In the genomic region with DNA sequence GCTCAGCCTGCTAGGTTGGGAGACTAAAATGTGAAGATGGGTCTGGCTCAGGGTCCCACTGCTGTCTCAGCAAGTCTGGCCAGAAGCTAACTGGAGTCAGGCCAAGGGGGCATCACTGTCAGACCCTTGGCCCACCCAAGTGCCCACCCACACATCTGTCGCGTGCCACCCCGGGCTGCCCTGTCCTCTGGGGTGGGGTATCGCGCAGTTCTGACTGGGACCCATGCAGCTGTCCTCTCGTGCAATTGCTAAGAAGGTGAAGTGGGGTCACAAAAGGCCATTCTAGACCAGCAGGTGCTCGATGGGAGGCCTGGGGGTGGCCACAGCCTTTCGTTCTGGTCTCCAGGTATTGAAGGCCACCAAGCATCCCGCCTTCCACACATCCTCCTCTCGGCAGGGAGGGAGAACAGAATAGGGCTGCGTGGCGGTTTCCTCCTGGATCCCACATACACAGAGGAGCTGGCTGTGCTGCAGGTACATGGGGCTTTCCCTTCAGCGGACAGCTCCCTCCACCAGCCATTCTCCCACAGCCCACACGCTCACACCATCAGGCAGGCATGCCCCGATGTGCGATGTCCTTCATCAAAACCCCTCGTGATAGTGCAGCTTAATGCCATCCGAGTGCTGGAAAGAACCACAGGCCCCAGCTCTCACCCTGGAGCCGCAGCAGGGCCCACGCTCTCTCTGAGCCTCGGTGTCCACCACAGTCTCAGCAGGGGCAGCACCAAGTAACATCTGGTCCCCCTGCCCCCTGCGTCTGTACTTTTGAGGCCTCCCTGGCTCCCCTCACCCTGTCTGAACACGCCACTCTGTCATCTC, we compare ENCODE assay signal across 17 cellular contexts. TPM values are rescaled to one million over a fixed set of nuclear protein-coding genes. Genes with fewer than 3 reads are reported as not detected.
"Had no signal": no experiment of that assay in that cellular context is flagged by ENCODE, and none has a peak within 500 bp of the region (broad histone marks: within the 10 kb centered on the region; RNA-seq: fewer than 3 reads in every experiment).

No MANE protein-coding gene starts in this region.

- H3K27me3 Mint-ChIP-seq: activated naive CD8-positive, alpha-beta T cell treated with anti-CD3 and anti-CD28 coated beads, Interleukin-2, amount 10 ng/mL, durations not matched to agents 7 days and 5 days; dendritic cell treated with granulocyte-macrophage colony-stimulating factor and Interleukin-4, amounts not matched to agents 40 ng/mL and 50 ng/mL, for 4 days had no signal

- H3K4me3 ChIP-seq: heart left ventricle, lung had no signal

- H3K4me1 ChIP-seq: parathyroid adenoma had no signal

- ATAC-seq: heart left ventricle; naive thymus-derived CD8-positive, alpha-beta T cell; stimulated activated naive CD8-positive, alpha-beta T cell treated with anti-CD3 and anti-CD28 coated beads, Interleukin-15, Interleukin-2, amounts not matched to agents 100 U/mL and 50 U/mL, for 24 hours; WTC11 had no signal

- H3K27ac Mint-ChIP-seq: activated naive CD8-positive, alpha-beta T cell treated with anti-CD3 and anti-CD28 coated beads, Interleukin-2, amount 10 ng/mL, durations not matched to agents 7 days and 5 days; dendritic cell treated with granulocyte-macrophage colony-stimulating factor and Interleukin-4, amounts not matched to agents 40 ng/mL and 50 ng/mL, for 4 days; mesothelial cell of epicardium had no signal

- H2AFZ ChIP-seq: parathyroid adenoma had no signal

- H3K4me3 Mint-ChIP-seq: activated naive CD8-positive, alpha-beta T cell treated with anti-CD3 and anti-CD28 coated beads, Interleukin-2, amount 10 ng/mL, durations not matched to agents 7 days and 5 days; dendritic cell treated with granulocyte-macrophage colony-stimulating factor and Interleukin-4, amounts not matched to agents 40 ng/mL and 50 ng/mL, for 4 days; mesothelial cell of epicardium; naive thymus-derived CD8-positive, alpha-beta T cell; WTC11 had no signal

- H3K36me3 ChIP-seq: heart left ventricle had no signal

- H3K36me3 Mint-ChIP-seq: activated naive CD8-positive, alpha-beta T cell treated with anti-CD3 and anti-CD28 coated beads, Interleukin-2, amount 10 ng/mL, durations not matched to agents 7 days and 5 days; mesothelial cell of epicardium; naive thymus-derived CD8-positive, alpha-beta T cell had no signal

- H3K27ac ChIP-seq: heart left ventricle, parathyroid adenoma had no signal

- H3K9me3 ChIP-seq: heart left ventricle had no signal

- H3K9ac ChIP-seq: parathyroid adenoma had no signal

- H3K79me2 ChIP-seq: parathyroid adenoma had no signal

- DNase-seq: activated CD4-positive, alpha-beta T cell treated with anti-CD3 and anti-CD28 coated beads, Interleukin-2, amount 50 U/mL, for 48 hours; activated naive CD4-positive, alpha-beta T cell treated with Interleukin-2 at 50 U/mL for 16 hours; activated naive CD8-positive, alpha-beta T cell treated with anti-CD3 and anti-CD28 coated beads, Interleukin-2, amount 10 ng/mL, durations not matched to agents 7 days and 5 days; activated T-cell treated with anti-CD3 and anti-CD28 coated beads, Interleukin-2, amount 50 U/mL, for 48 hours; amniotic stem cell; effector CD4-positive, alpha-beta T cell; heart left ventricle; islet precursor cell; stimulated activated CD4-positive, alpha-beta T cell treated with anti-CD3 and anti-CD28 coated beads, Interleukin-4, amount 100 ng/mL, for 1 hour; stimulated activated naive CD8-positive, alpha-beta T cell treated with anti-CD3 and anti-CD28 coated beads, Interleukin-15, Interleukin-2, amounts not matched to agents 100 U/mL and 50 U/mL, for 24 hours; T-helper 1 cell had no signal

- H3K9me3 Mint-ChIP-seq: activated naive CD8-positive, alpha-beta T cell treated with anti-CD3 and anti-CD28 coated beads, Interleukin-2, amount 10 ng/mL, durations not matched to agents 7 days and 5 days; dendritic cell treated with granulocyte-macrophage colony-stimulating factor and Interleukin-4, amounts not matched to agents 40 ng/mL and 50 ng/mL, for 4 days; mesothelial cell of epicardium; naive thymus-derived CD8-positive, alpha-beta T cell; WTC11 had no signal

- H3K4me1 Mint-ChIP-seq: activated naive CD8-positive, alpha-beta T cell treated with anti-CD3 and anti-CD28 coated beads, Interleukin-2, amount 10 ng/mL, durations not matched to agents 7 days and 5 days; mesothelial cell of epicardium; naive thymus-derived CD8-positive, alpha-beta T cell had no signal

RNA-seq across cellular contexts. Expression of gene SHANK2, which starts 37.6 kb away (rescaled TPM):
- total RNA-seq: activated naive CD8-positive, alpha-beta T cell treated with anti-CD3 and anti-CD28 coated beads, Interleukin-2, amount 10 ng/mL, durations not matched to agents 7 days and 5 days; naive thymus-derived CD8-positive, alpha-beta T cell had no signal
- polyA plus RNA-seq: naive thymus-derived CD8-positive, alpha-beta T cell had no signal
